In genomic region chr1:168112673-168113305, GRCh38 we compare ENCODE assay signal across 9 cellular contexts. TPM values are rescaled to one million over a fixed set of nuclear protein-coding genes. Genes with fewer than 3 reads are reported as not detected.
A peak's percentile ranks its signal among the peaks of the same experiment; 100 is the strongest.
DNase-seq lines count a peak whose midpoint lies in the region; ATAC-seq and TF ChIP-seq lines count a peak whose summit lies in the region.
"Had no signal": no experiment of that assay in that cellular context is flagged by ENCODE, and none has a peak within 500 bp of the region (broad histone marks: within the 10 kb centered on the region; RNA-seq: fewer than 3 reads in every experiment).

No MANE protein-coding gene starts in this region.

- POLR2A ChIA-PET in activated B cell treated with CpG ODN at 0.5 μM for 24 hours (lab: Charles Lee): no interaction called here

- CTCF ChIA-PET in activated B cell treated with CpG ODN at 0.5 μM for 24 hours (lab: Charles Lee): no interaction called here

- H3K9me3 ChIP-seq in endodermal cell (ENCODE audit: control insufficient read depth, low read length) (no peaks in the 10 kb centered on the region), WERI-Rb-1 (ENCODE audit: severe bottlenecking) (no peaks in the 10 kb centered on the region)

- WGBS in endodermal cell (ENCODE audit: insufficient coverage in 1 of 2, insufficient read length in 1 of 2), 2 experiments: 94 to 97% methylated on average over 6 of the region's 6 CpGs

- DNase-seq in DMS79 treated with DMSO at 0.1 percent for 48 hours (lab: John Stamatoyannopoulos, UW): peak; percentile 93
- peak; percentile 95 for DNase-seq in M059J (ENCODE audit: low read depth)
- DNase-seq in activated B cell treated with CpG ODN at 0.5 μM for 24 hours: no peak
- peak; percentile 82 for DNase-seq in fibroblast of the aortic adventitia (ENCODE audit: low read depth)
- peak; percentile 18 to 29 for DNase-seq in stimulated activated CD8-positive, alpha-beta memory T cell treated with anti-CD3 and anti-CD28 coated beads, Interleukin-7, amount 100 ng/mL, for 48 hours (ENCODE audit: extremely low read depth in 1 of 2, low read depth in 1 of 2)
- no peak for DNase-seq in endodermal cell
- no peak for DNase-seq in SIG-M5 treated with dmso at 0.1 percent for 504 hours (lab: John Stamatoyannopoulos, UW; ENCODE audit: unreplicated experiment)
- no peak for DNase-seq in WERI-Rb-1

- H3K4me1 Mint-ChIP-seq in activated B cell treated with CpG ODN at 0.5 μM for 24 hours: no peaks in the 10 kb centered on the region
- peaks cover 16% of the 10 kb centered on the region for H3K4me1 Mint-ChIP-seq in endodermal cell

- H3K4me3 ChIP-seq in fibroblast of the aortic adventitia (ENCODE audit: low read depth, low read length): no peak overlapping the region
- no peak overlapping the region for H3K4me3 ChIP-seq in endodermal cell (ENCODE audit: low read length)
- H3K4me3 ChIP-seq in WERI-Rb-1 (ENCODE audit: low read depth, low read length): no peak overlapping the region

- H3K27me3 ChIP-seq in endodermal cell (ENCODE audit: control insufficient read depth, insufficient read depth, low read length, poor library complexity, severe bottlenecking) (no peaks in the 10 kb centered on the region), WERI-Rb-1 (ENCODE audit: insufficient read depth, low read depth, severe bottlenecking) (no peaks in the 10 kb centered on the region)

- H3K36me3 ChIP-seq in endodermal cell (ENCODE audit: control insufficient read depth, insufficient read depth, low read length) (peaks cover 58% of the 10 kb centered on the region), WERI-Rb-1 (no peaks in the 10 kb centered on the region)

- H3K4me3 Mint-ChIP-seq in activated B cell treated with CpG ODN at 0.5 μM for 24 hours: no peak overlapping the region
- H3K4me3 Mint-ChIP-seq in endodermal cell: no peak overlapping the region
- H3K4me3 Mint-ChIP-seq: dendritic cell treated with granulocyte-macrophage colony-stimulating factor and Interleukin-4, amounts not matched to agents 40 ng/mL and 50 ng/mL, for 4 days had no signal

- H3K27ac ChIP-seq in endodermal cell (ENCODE audit: low read depth, low read length) (no peak overlapping the region), WERI-Rb-1 (no peak overlapping the region)

- TF ChIP-seq CTCF in activated B cell treated with CpG ODN at 0.5 μM for 24 hours (IDR thresholded peaks at IDR 0.05) (no peak), fibroblast of the aortic adventitia (IDR thresholded peaks at IDR 0.05; ENCODE audit: insufficient read depth, low read length) (no peak), endodermal cell (conservative IDR thresholded peaks at IDR 0.05) (no peak), WERI-Rb-1 (IDR thresholded peaks at IDR 0.05; ENCODE audit: low read depth, low read length) (no peak)

- ATAC-seq in activated B cell treated with CpG ODN at 0.5 μM for 24 hours (ENCODE audit: low read depth): peak; percentile 21

- H3K36me3 Mint-ChIP-seq in activated B cell treated with CpG ODN at 0.5 μM for 24 hours (ENCODE audit: low read depth) (no peaks in the 10 kb centered on the region), endodermal cell (ENCODE audit: low read depth) (peaks cover 34% of the 10 kb centered on the region)

- H3K27ac Mint-ChIP-seq in activated B cell treated with CpG ODN at 0.5 μM for 24 hours: no peak overlapping the region
- H3K27ac Mint-ChIP-seq in endodermal cell: no peak overlapping the region
- H3K27ac Mint-ChIP-seq: dendritic cell treated with granulocyte-macrophage colony-stimulating factor and Interleukin-4, amounts not matched to agents 40 ng/mL and 50 ng/mL, for 4 days had no signal

- no peak overlapping the region for H3K9ac ChIP-seq in endodermal cell (ENCODE audit: extremely low read depth, low read length, poor library complexity, severe bottlenecking)

- intact Hi-C loops in activated B cell treated with CpG ODN at 0.5 μM for 24 hours (cut with micrococcal nuclease): no loop called here

- H3K27me3 Mint-ChIP-seq in activated B cell treated with CpG ODN at 0.5 μM for 24 hours (peaks cover 3% of the 10 kb centered on the region), endodermal cell (ENCODE audit: insufficient read depth) (no peaks in the 10 kb centered on the region)
- H3K27me3 Mint-ChIP-seq: dendritic cell treated with granulocyte-macrophage colony-stimulating factor and Interleukin-4, amounts not matched to agents 40 ng/mL and 50 ng/mL, for 4 days had no signal

- peaks cover 5% of the 10 kb centered on the region for H3K4me1 ChIP-seq in endodermal cell (ENCODE audit: control insufficient read depth, insufficient read depth, low read length)

- H3K9me3 Mint-ChIP-seq in activated B cell treated with CpG ODN at 0.5 μM for 24 hours: no peaks in the 10 kb centered on the region
- peaks cover 3% of the 10 kb centered on the region for H3K9me3 Mint-ChIP-seq in endodermal cell
- H3K9me3 Mint-ChIP-seq: dendritic cell treated with granulocyte-macrophage colony-stimulating factor and Interleukin-4, amounts not matched to agents 40 ng/mL and 50 ng/mL, for 4 days had no signal

RNA-seq across cellular contexts. Expression of gene GPR161, which starts 23.9 kb away (rescaled TPM):
- 9.2 and 15.2 TPM in 2 replicates for total RNA-seq in M059J (2014; rRNA removed; shearing (Covaris generic))
- total RNA-seq in activated B cell treated with CpG ODN at 0.5 μM for 24 hours: 0.04 and 0.32 TPM in 2 replicates
- total RNA-seq in fibroblast of the aortic adventitia (ENCODE audit: low replicate concordance): 7.0 and 12.3 TPM in 2 replicates
- 10 to 100 TPM; 24.0 to 26.6 TPM for total RNA-seq in endodermal cell
- polyA plus RNA-seq in endodermal cell (2013, experiment 1 of 2): 28.9 TPM
- polyA plus RNA-seq in endodermal cell (2013, experiment 2 of 2): 26.6 TPM

Comparison
In these comparisons a context has a peak if more than half of its experiments do, and no peak if none do; other contexts are left out.
1. DNase-seq: peak in DMS79 treated with DMSO at 0.1 percent for 48 hours (single experiment), M059J (single experiment), fibroblast of the aortic adventitia (single experiment) and stimulated activated CD8-positive, alpha-beta memory T cell treated with anti-CD3 and anti-CD28 coated beads, Interleukin-7, amount 100 ng/mL, for 48 hours (2 of 2); none in activated B cell treated with CpG ODN at 0.5 μM for 24 hours (single experiment), endodermal cell (single experiment), SIG-M5 treated with dmso at 0.1 percent for 504 hours (single experiment) and WERI-Rb-1 (single experiment).